In genomic region chr1:167454929-167455785, GRCh38 we compare ENCODE assay signal across 8 cellular contexts.
DNase-seq lines count a peak whose midpoint lies in the region; ATAC-seq and TF ChIP-seq lines count a peak whose summit lies in the region.

No MANE protein-coding gene starts in this region.

- peak overlapping the region; percentile 89 for H3K4me3 ChIP-seq in CD8-positive, alpha-beta T cell (ENCODE audit: low read depth, low read length)
- peak overlapping the region; percentile 66 for H3K4me3 ChIP-seq in SJCRH30

- no peaks in the 10 kb centered on the region for H3K36me3 ChIP-seq in CD8-positive, alpha-beta T cell (ENCODE audit: insufficient read depth, low read length)
- H3K36me3 ChIP-seq in SJCRH30, result no peaks in the 10 kb centered on the region

- no peaks in the 10 kb centered on the region for H3K9me3 ChIP-seq in CD8-positive, alpha-beta T cell (ENCODE audit: low read length)
- no peaks in the 10 kb centered on the region for H3K9me3 ChIP-seq in SJCRH30 (replicated peaks)

- peaks cover 34% of the 10 kb centered on the region for H3K36me3 Mint-ChIP-seq in CD8-positive, alpha-beta T cell
- H3K36me3 Mint-ChIP-seq in activated naive CD4-positive, alpha-beta T cell treated with anti-CD3 and anti-CD28 coated beads for 36 hours (ENCODE audit: low read depth), result peaks cover 7% of the 10 kb centered on the region
- H3K36me3 Mint-ChIP-seq in glutamatergic neuron (ENCODE audit: unreplicated experiment), result peaks cover 5% of the 10 kb centered on the region
- no peaks in the 10 kb centered on the region for H3K36me3 Mint-ChIP-seq in osteocyte (ENCODE audit: unreplicated experiment)
- H3K36me3 Mint-ChIP-seq in type B pancreatic cell, result no peaks in the 10 kb centered on the region

- H3K9me3 Mint-ChIP-seq in CD8-positive, alpha-beta T cell, result no peaks in the 10 kb centered on the region
- no peaks in the 10 kb centered on the region for H3K9me3 Mint-ChIP-seq in activated naive CD4-positive, alpha-beta T cell treated with anti-CD3 and anti-CD28 coated beads for 36 hours
- H3K9me3 Mint-ChIP-seq in glutamatergic neuron (ENCODE audit: unreplicated experiment), result no peaks in the 10 kb centered on the region
- H3K9me3 Mint-ChIP-seq in osteocyte (ENCODE audit: unreplicated experiment), result no peaks in the 10 kb centered on the region
- no peaks in the 10 kb centered on the region for H3K9me3 Mint-ChIP-seq in type B pancreatic cell

- H3K27ac ChIP-seq in CD8-positive, alpha-beta T cell (ENCODE audit: low read depth, low read length), result peak overlapping the region; percentile 84
- H3K27ac ChIP-seq in SJCRH30, result peak overlapping the region; percentile 23; the same call in 1 of the 2 replicates

- no peaks in the 10 kb centered on the region for H3K27me3 Mint-ChIP-seq in CD8-positive, alpha-beta T cell (ENCODE audit: low read depth)
- no peaks in the 10 kb centered on the region for H3K27me3 Mint-ChIP-seq in activated naive CD4-positive, alpha-beta T cell treated with anti-CD3 and anti-CD28 coated beads for 36 hours (ENCODE audit: low read depth)
- H3K27me3 Mint-ChIP-seq in glutamatergic neuron (ENCODE audit: unreplicated experiment) (peaks cover 13% of the 10 kb centered on the region), osteocyte (ENCODE audit: unreplicated experiment) (peaks cover 19% of the 10 kb centered on the region), type B pancreatic cell (peaks cover 42% of the 10 kb centered on the region)

- peak; percentile 63 for ATAC-seq in CD8-positive, alpha-beta T cell
- ATAC-seq in GM19455 (IDR thresholded peaks at IDR 0.05; ENCODE audit: unreplicated experiment), result peak; percentile 67

- H3K4me1 Mint-ChIP-seq in CD8-positive, alpha-beta T cell (ENCODE audit: low read depth), result peaks cover 74% of the 10 kb centered on the region
- H3K4me1 Mint-ChIP-seq in activated naive CD4-positive, alpha-beta T cell treated with anti-CD3 and anti-CD28 coated beads for 36 hours (ENCODE audit: low read depth), result peaks cover 67% of the 10 kb centered on the region
- peaks cover 2% of the 10 kb centered on the region for H3K4me1 Mint-ChIP-seq in glutamatergic neuron (ENCODE audit: low read depth, unreplicated experiment)
- peaks cover 8% of the 10 kb centered on the region for H3K4me1 Mint-ChIP-seq in osteocyte (ENCODE audit: unreplicated experiment)
- peaks cover 4% of the 10 kb centered on the region for H3K4me1 Mint-ChIP-seq in type B pancreatic cell (ENCODE audit: unreplicated experiment)

- POLR2A ChIA-PET in CD8-positive, alpha-beta T cell (lab: Charles Lee), result interaction anchor here (0.5 to 4.1 kb wide), 17 partner anchors 8 to 177 kb away, joined by 3 to 49 read pairs (median 4); partner anchors contain the start of gene CD247

- CTCF ChIA-PET in CD8-positive, alpha-beta T cell (lab: Charles Lee), result interaction anchor here (0.7 to 4.6 kb wide), 22 partner anchors 10 to 85 kb away, joined by 3 to 27 read pairs (median 4); partner anchors contain the start of gene CD247
- CTCF ChIA-PET in activated naive CD4-positive, alpha-beta T cell treated with anti-CD3 and anti-CD28 coated beads for 36 hours (lab: Charles Lee), result interaction anchor here (0.6 to 4.6 kb wide), 12 partner anchors 12 to 334 kb away, joined by 3 to 33 read pairs (median 4); partner anchors contain the start of gene CD247

- peak overlapping the region; percentile 96 for H3K27ac Mint-ChIP-seq in CD8-positive, alpha-beta T cell
- H3K27ac Mint-ChIP-seq in activated naive CD4-positive, alpha-beta T cell treated with anti-CD3 and anti-CD28 coated beads for 36 hours, result peak overlapping the region; percentile 87
- H3K27ac Mint-ChIP-seq in glutamatergic neuron (ENCODE audit: unreplicated experiment), result no peak overlapping the region
- H3K27ac Mint-ChIP-seq in osteocyte (ENCODE audit: unreplicated experiment), result peak overlapping the region; percentile 18
- no peak overlapping the region for H3K27ac Mint-ChIP-seq in type B pancreatic cell

- H3K4me3 Mint-ChIP-seq in CD8-positive, alpha-beta T cell, result peak overlapping the region; percentile 87
- H3K4me3 Mint-ChIP-seq in activated naive CD4-positive, alpha-beta T cell treated with anti-CD3 and anti-CD28 coated beads for 36 hours, result peak overlapping the region; percentile 79
- H3K4me3 Mint-ChIP-seq in glutamatergic neuron (ENCODE audit: unreplicated experiment), result peak overlapping the region; percentile 64
- H3K4me3 Mint-ChIP-seq in osteocyte (ENCODE audit: unreplicated experiment), result peak overlapping the region; percentile 72
- peak overlapping the region; percentile 82 for H3K4me3 Mint-ChIP-seq in type B pancreatic cell

- DNase-seq in CD8-positive, alpha-beta T cell, result peak; percentile 65 to 89 (median 80)
- DNase-seq in HT1080 (ENCODE audit: low read depth) (peak; percentile 31), SJCRH30 (peak; percentile 51 to 54), glutamatergic neuron (peak; percentile 68), osteocyte (ENCODE audit: extremely low spot score, unreplicated experiment) (no peak), type B pancreatic cell (ENCODE audit: extremely low spot score, unreplicated experiment) (peak; percentile 76)
- peak; percentile 83 for DNase-seq in activated naive CD4-positive, alpha-beta T cell treated with anti-CD3 and anti-CD28 coated beads for 36 hours

- H3K27me3 ChIP-seq in CD8-positive, alpha-beta T cell (ENCODE audit: insufficient read depth, low read length), result no peaks in the 10 kb centered on the region
- no peaks in the 10 kb centered on the region for H3K27me3 ChIP-seq in SJCRH30

- TF ChIP-seq CTCF in CD8-positive, alpha-beta T cell (IDR thresholded peaks at IDR 0.05), result no peak
- TF ChIP-seq CTCF in glutamatergic neuron (IDR thresholded peaks at IDR 0.05; ENCODE audit: partially characterized antibody, unreplicated experiment) (no peak), osteocyte (IDR thresholded peaks at IDR 0.05) (no peak), type B pancreatic cell (conservative IDR thresholded peaks at IDR 0.05) (no peak)

- peaks cover 68% of the 10 kb centered on the region for H3K4me1 ChIP-seq in CD8-positive, alpha-beta T cell (ENCODE audit: insufficient read depth, low read length)
- H3K4me1 ChIP-seq in SJCRH30, result no peaks in the 10 kb centered on the region

- intact Hi-C loops in CD8-positive, alpha-beta T cell (cut with DNase I, micrococcal nuclease), result loop anchor here (2.0 to 10.0 kb wide), 2 partner anchors 62 to 180 kb away; partner anchors contain the start of gene RCSD1 (in 1 of the 2)
- intact Hi-C loops in activated naive CD4-positive, alpha-beta T cell treated with anti-CD3 and anti-CD28 coated beads for 36 hours (cut with micrococcal nuclease), result loop anchor here (1.0 kb wide), 1 partner anchor 37 kb away; no protein-coding TSS in a partner anchor

Comparison
In these comparisons a context has a peak if more than half of its experiments do, and no peak if none do; other contexts are left out.
1. H3K27ac Mint-ChIP-seq: peak in CD8-positive, alpha-beta T cell (single experiment), activated naive CD4-positive, alpha-beta T cell treated with anti-CD3 and anti-CD28 coated beads for 36 hours (single experiment) and osteocyte (single experiment); none in glutamatergic neuron (single experiment) and type B pancreatic cell (single experiment).
2. Peak in every context shown above with its lines, with median percentiles within 50 percentile points of each other: H3K4me3 Mint-ChIP-seq.